21 cellular contexts compared by ENCODE assay signal in genomic region chr2:2831656-2832055, GRCh38.
DNase-seq lines count a peak whose midpoint lies in the region; ATAC-seq, FAIRE-seq and TF ChIP-seq lines count a peak whose summit lies in the region.
"Had no signal": no experiment of that assay in that cellular context is flagged by ENCODE, and none has a peak within 500 bp of the region (broad histone marks: within the 10 kb centered on the region; RNA-seq: fewer than 3 reads in every experiment).

No MANE protein-coding gene starts in this region.

- TF ChIP-seq POLR2A in HepG2 (IDR thresholded peaks at IDR 0.05; ENCODE audit: insufficient read depth in 1 of 2, low read depth in 2 of 2, low read length in 2 of 2) (no peak), right lobe of liver (IDR thresholded peaks at IDR 0.05) (no peak)

- TF ChIP-seq RAD21 in HepG2 (CRISPR knock-in tag; IDR thresholded peaks at IDR 0.05) = no peak

- TF ChIP-seq EP300 in HepG2 (IDR thresholded peaks at IDR 0.05; ENCODE audit: low read depth in 2 of 2, low read length in 2 of 2) = no peak
- TF ChIP-seq EP300 in HepG2 (CRISPR knock-in tag; IDR thresholded peaks at IDR 0.05; ENCODE audit: borderline replicate concordance) = no peak

- H2AFZ ChIP-seq in HepG2 (ENCODE audit: low read length) = no peak overlapping the region
- H2AFZ ChIP-seq: hepatocyte had no signal

- H4K20me1 ChIP-seq in HepG2 (ENCODE audit: insufficient read depth, low read length) = no peaks in the 10 kb centered on the region

- no peak overlapping the region for H3K4me2 ChIP-seq in HepG2 (ENCODE audit: low read depth, low read length)
- H3K4me2 ChIP-seq: hepatocyte had no signal

- intact Hi-C loops in HepG2 (cut with micrococcal nuclease; ENCODE audit: unreplicated experiment) = no loop called here
- intact Hi-C loops in right lobe of liver (cut with DNase I) = no loop called here

- CTCF ChIA-PET in HepG2 (lab: Yijun Ruan, JAX; ENCODE audit: low intra/inter-chr PET ratio, low total read pairs) = no interaction called here

- H3K27me3 ChIP-seq in HepG2 (ENCODE audit: control insufficient read depth in 1 of 2, insufficient read depth in 2 of 2, low read length in 2 of 2) (peaks cover 0 to 49% of the 10 kb centered on the region in 2 experiments; a peak in 3 of 5 replicates), right lobe of liver (no peaks in the 10 kb centered on the region)
- H3K27me3 ChIP-seq: hepatocyte, pancreas had no signal

- POLR2A ChIA-PET in HepG2 (lab: Yijun Ruan, JAX) = no interaction called here

- no peak overlapping the region for H3K27ac ChIP-seq in HepG2 (ENCODE audit: extremely low read length, insufficient read depth, low read length)
- H3K27ac ChIP-seq in right lobe of liver = no peak overlapping the region
- H3K27ac ChIP-seq: hepatocyte, pancreas had no signal

- no peak for FAIRE-seq in HepG2 (lab: Jason Lieb, UNC)
- FAIRE-seq: GM12891, keratinocyte, pancreas had no signal

- H3K9me3 ChIP-seq in HepG2 (ENCODE audit: low read length) (no peaks in the 10 kb centered on the region), right lobe of liver (no peaks in the 10 kb centered on the region)
- H3K9me3 ChIP-seq: pancreas had no signal

- H3K36me3 ChIP-seq in HepG2 (replicated peaks in 1 of 2; ENCODE audit: control insufficient read depth in 1 of 2, insufficient read depth in 2 of 2, low read length in 2 of 2) (no peaks in the 10 kb centered on the region), right lobe of liver (no peaks in the 10 kb centered on the region)
- H3K36me3 ChIP-seq: pancreas had no signal

- in situ Hi-C loops in HepG2 (cut with HindIII; ENCODE audit: extremely low pct_ligation_motif_present, low pct_unique_long_range_greater_than_20kb) = no loop called here

- H3K4me1 ChIP-seq in HepG2 (ENCODE audit: insufficient read depth, low read length) (no peaks in the 10 kb centered on the region), right lobe of liver (no peaks in the 10 kb centered on the region)
- H3K4me1 ChIP-seq: pancreas had no signal

- no TSS peak for BruUV-seq in HepG2 (replicated peaks; lab: Mats Ljungman, UMichigan)

- H3K79me2 ChIP-seq in HepG2 (ENCODE audit: insufficient read depth, low read length) = no peaks in the 10 kb centered on the region
- H3K79me2 ChIP-seq: hepatocyte had no signal

- DNase-seq in HepG2 (ENCODE audit: low spot score) (no peak), right lobe of liver (no peak), cerebellum (ENCODE audit: low spot score) (peak; percentile 38), mesenteric fat pad (ENCODE audit: low spot score) (peak; percentile 80), medulla oblongata (ENCODE audit: extremely low spot score) (no peak), Kasumi-1 (lab: John Stamatoyannopoulos, UW) (no peak)
- no peak for DNase-seq in stimulated activated CD4-positive, alpha-beta T cell treated with anti-CD3 and anti-CD28 coated beads, Interleukin-15, amount 100 ng/mL, for 24 hours
- DNase-seq: activated CD4-positive, alpha-beta T cell treated with anti-CD3 and anti-CD28 coated beads for 48 hours; activated effector memory CD4-positive, alpha-beta T cell treated with anti-CD3 and anti-CD28 coated beads, Interleukin-2, amount 50 U/mL, for 16 hours; CD4-positive, alpha-beta memory T cell; dermis blood vessel endothelial cell; foreskin fibroblast; NCI-H748 treated with DMSO at 0.1 percent for 48 hours; pancreas; SHP77 treated with DMSO at 0.1 percent for 48 hours had no signal

- 20% methylated on average over 10 of the region's 12 CpGs for WGBS in HepG2 (ENCODE audit: low lambda C conversion rate)
- 24% methylated on average over 9 of the region's 12 CpGs for WGBS in right lobe of liver (ENCODE audit: insufficient coverage, low coverage, low lambda C conversion rate, missing lambda C conversion rate)

- TF ChIP-seq CTCF in HepG2 (CRISPR knock-in tag; IDR thresholded peaks at IDR 0.05) (peak; percentile 20), right lobe of liver (IDR thresholded peaks at IDR 0.05) (no peak)

- H3K4me3 ChIP-seq in HepG2 (replicated peaks in 1 of 3; ENCODE audit: insufficient read depth in 1 of 3, low read depth in 2 of 3, low read length in 3 of 3) (no peak overlapping the region), right lobe of liver (no peak overlapping the region)
- H3K4me3 ChIP-seq: hepatocyte, lung, pancreas had no signal

- ATAC-seq in HepG2 (no peak), right lobe of liver (no peak), HG03108 (IDR thresholded peaks at IDR 0.05; ENCODE audit: unreplicated experiment) (no peak)
- ATAC-seq: stimulated activated memory B cell treated with anti-CD40 and anti-IgM and Interleukin-4, amounts not matched to agents 10 μg/mL and 1 μg/mL and 100 μg/mL, for 72 hours had no signal

- no peak overlapping the region for H3K9ac ChIP-seq in HepG2 (ENCODE audit: insufficient read depth, low read depth, low read length)

TF ChIP-seq in HepG2, 621 proteins besides CTCF, POLR2A, EP300 and RAD21:
- TF ChIP-seq ZNF530 (CRISPR knock-in tag; IDR thresholded peaks at IDR 0.05; ENCODE audit: low read depth) = no peak
- TF ChIP-seq SNAI1 (CRISPR knock-in tag; IDR thresholded peaks at IDR 0.05; ENCODE audit: borderline replicate concordance) = no peak
- TF ChIP-seq U2AF1 (optimal IDR thresholded peaks at IDR 0.05; ENCODE audit: low read depth, low read length) = no peak
- no peak for TF ChIP-seq ZFP36L1 (CRISPR knock-in tag; IDR thresholded peaks at IDR 0.05)
- TF ChIP-seq SKI (IDR thresholded peaks at IDR 0.05; ENCODE audit: partially characterized antibody) = no peak
TF ChIP-seq in HepG2: peak in this region for 0.

Comparison
In these comparisons a context has a peak if more than half of its experiments do, and no peak if none do; other contexts are left out.
1. DNase-seq: peak in cerebellum (single experiment) and mesenteric fat pad (single experiment); none in HepG2 (single experiment), right lobe of liver (0 of 3), medulla oblongata (single experiment), Kasumi-1 (0 of 2) and stimulated activated CD4-positive, alpha-beta T cell treated with anti-CD3 and anti-CD28 coated beads, Interleukin-15, amount 100 ng/mL, for 24 hours (single experiment).